ENCODE assay signal across 1 cellular context in genomic region chr7:107742678-107743566, GRCh38.
TF ChIP-seq lines count a peak whose summit lies in the region.

No MANE protein-coding gene starts in this region.

TF ChIP-seq in IMR-90, 13 proteins besides CTCF, POLR2A, EP300 and RAD21 (continued from another document):
- TF ChIP-seq CEBPB (IDR thresholded peaks at IDR 0.05; ENCODE audit: low read depth, low read length): no peak
- TF ChIP-seq SMC3 (IDR thresholded peaks at IDR 0.05; ENCODE audit: low read depth, low read length): no peak
